Comparison of ENCODE assay signal across 29 cellular contexts in genomic region chr5:19369048-19369447, GRCh38.
"Had no signal": no experiment of that assay in that cellular context is flagged by ENCODE, and none has a peak within 500 bp of the region (broad histone marks: within the 10 kb centered on the region; RNA-seq: fewer than 3 reads in every experiment).

No MANE protein-coding gene starts in this region.

- H3K4me3 Mint-ChIP-seq: activated CD4-positive, alpha-beta memory T cell treated with anti-CD3 and anti-CD28 coated beads for 36 hours; activated CD4-positive, alpha-beta T cell treated with anti-CD3 and anti-CD28 coated beads, Interleukin-2, amount 10 ng/mL, durations not matched to agents 7 days and 5 days; activated naive CD4-positive, alpha-beta T cell treated with anti-CD3 and anti-CD28 coated beads for 36 hours; activated naive CD8-positive, alpha-beta T cell treated with anti-CD3 and anti-CD28 coated beads, Interleukin-2, amount 10 ng/mL, durations not matched to agents 7 days and 5 days; activated T-helper 17 cell treated with anti-CD3 and anti-CD28 coated beads, Interleukin-2, amount 50 U/mL, for 72 hours; T-helper 17 cell had no signal

- H3K9ac ChIP-seq: KMS-11 had no signal

- H3K4me2 ChIP-seq: KMS-11 had no signal

- H3K9me3 Mint-ChIP-seq: activated T-helper 17 cell treated with anti-CD3 and anti-CD28 coated beads, Interleukin-2, amount 50 U/mL, for 72 hours had no signal

- H3K4me1 Mint-ChIP-seq: activated CD4-positive, alpha-beta T cell treated with anti-CD3 and anti-CD28 coated beads, Interleukin-2, amount 10 ng/mL, durations not matched to agents 7 days and 5 days; activated naive CD8-positive, alpha-beta T cell treated with anti-CD3 and anti-CD28 coated beads, Interleukin-2, amount 10 ng/mL, durations not matched to agents 7 days and 5 days; activated T-helper 17 cell treated with anti-CD3 and anti-CD28 coated beads, Interleukin-2, amount 50 U/mL, for 72 hours; T-helper 17 cell had no signal

- DNase-seq: activated CD4-positive, alpha-beta memory T cell treated with anti-CD3 and anti-CD28 coated beads for 36 hours; activated CD4-positive, alpha-beta T cell treated with anti-CD3 and anti-CD28 coated beads, Interleukin-2, amount 10 ng/mL, durations not matched to agents 7 days and 5 days; activated CD4-positive, CD25-positive, alpha-beta regulatory T cell; activated CD8-positive, alpha-beta memory T cell treated with anti-CD3 and anti-CD28 coated beads for 24 hours; activated gamma-delta T cell; activated naive CD4-positive, alpha-beta T cell treated with anti-CD3 and anti-CD28 coated beads for 36 hours; activated naive CD8-positive, alpha-beta T cell treated with anti-CD3 and anti-CD28 coated beads, Interleukin-2, amount 10 ng/mL, durations not matched to agents 7 days and 5 days; activated T-cell treated with anti-CD3 and anti-CD28 coated beads for 4 hours; activated T-cell treated with anti-CD3 and anti-CD28 coated beads, Interleukin-2, amount 50 U/mL, for 48 hours; adrenal gland; anterior cingulate cortex; cerebellar nuclear complex; MG63; NCI-H1092 treated with DMSO at 0.1 percent for 48 hours; NCI-H1417 treated with DMSO at 0.1 percent for 48 hours; NCI-H1694; NCI-H2029 treated with DMSO at 0.1 percent for 48 hours; NCI-H446; NCI-H526; NCI-H82; NK-92 treated with Interleukin-12 subunit alpha and Interleukin-12 subunit beta, amount 100 ng/mL, for 24 hours; Peyer's patch; SHP77; T-helper 17 cell; T-helper 9 cell had no signal

- H3K27ac Mint-ChIP-seq: activated CD4-positive, alpha-beta memory T cell treated with anti-CD3 and anti-CD28 coated beads for 36 hours; activated CD4-positive, alpha-beta T cell treated with anti-CD3 and anti-CD28 coated beads, Interleukin-2, amount 10 ng/mL, durations not matched to agents 7 days and 5 days; activated naive CD4-positive, alpha-beta T cell treated with anti-CD3 and anti-CD28 coated beads for 36 hours; activated naive CD8-positive, alpha-beta T cell treated with anti-CD3 and anti-CD28 coated beads, Interleukin-2, amount 10 ng/mL, durations not matched to agents 7 days and 5 days; activated T-helper 17 cell treated with anti-CD3 and anti-CD28 coated beads, Interleukin-2, amount 50 U/mL, for 72 hours; T-helper 17 cell had no signal

- H3K4me1 ChIP-seq: adrenal gland, Peyer's patch, SJSA1 had no signal

- H3K27ac ChIP-seq: adrenal gland, KMS-11, Peyer's patch, SJSA1 had no signal

- H3K27me3 ChIP-seq: adrenal gland, MG63, Peyer's patch, SJSA1 had no signal

- H3K9me3 ChIP-seq: adrenal gland, MG63, Peyer's patch had no signal

- H3K4me3 ChIP-seq: adrenal gland, MG63, Peyer's patch, SJSA1 had no signal

- ATAC-seq: activated T-helper 17 cell treated with anti-CD3 and anti-CD28 coated beads, Interleukin-2, amount 50 U/mL, for 72 hours; SK-N-SH treated with all-trans-retinoic acid at 6 μM for 48 hours; T-helper 17 cell had no signal

- H3K27me3 Mint-ChIP-seq: activated CD4-positive, alpha-beta memory T cell treated with anti-CD3 and anti-CD28 coated beads for 36 hours; activated CD4-positive, alpha-beta T cell treated with anti-CD3 and anti-CD28 coated beads, Interleukin-2, amount 10 ng/mL, durations not matched to agents 7 days and 5 days; activated naive CD8-positive, alpha-beta T cell treated with anti-CD3 and anti-CD28 coated beads, Interleukin-2, amount 10 ng/mL, durations not matched to agents 7 days and 5 days; activated T-helper 17 cell treated with anti-CD3 and anti-CD28 coated beads, Interleukin-2, amount 50 U/mL, for 72 hours; T-helper 17 cell had no signal

- H3K36me3 ChIP-seq: adrenal gland, MG63, Peyer's patch, SJSA1 had no signal
